In the genomic region with DNA sequence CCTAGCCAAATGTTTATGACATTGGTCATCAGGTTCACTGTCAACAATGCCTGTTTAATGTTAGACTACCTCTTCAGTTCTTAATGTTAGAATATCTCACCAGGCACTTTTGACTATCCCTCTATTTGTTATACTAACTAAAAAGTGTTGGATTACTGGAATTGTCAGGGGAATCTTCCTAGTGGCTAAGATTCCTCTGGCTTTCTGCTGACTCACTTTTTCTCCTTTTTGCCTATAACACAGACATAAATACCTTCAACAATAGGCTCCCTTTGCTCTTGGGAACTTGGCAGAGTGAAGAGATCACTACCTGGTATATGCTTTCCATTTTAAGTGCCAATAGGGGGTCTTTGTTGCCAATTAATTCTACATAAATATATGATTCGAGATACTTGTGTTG, we compare ENCODE assay signal across 15 cellular contexts.
DNase-seq lines count a peak whose midpoint lies in the region; TF ChIP-seq lines count a peak whose summit lies in the region.
"Had no signal": no experiment of that assay in that cellular context is flagged by ENCODE, and none has a peak within 500 bp of the region (broad histone marks: within the 10 kb centered on the region; RNA-seq: fewer than 3 reads in every experiment).

No MANE protein-coding gene starts in this region.

- no peaks in the 10 kb centered on the region for H3K4me1 Mint-ChIP-seq in neural progenitor cell
- H3K4me1 Mint-ChIP-seq: IgD-negative memory B cell had no signal

- H3K79me2 ChIP-seq in osteoblast (ENCODE audit: insufficient read depth, low read length) (no peaks in the 10 kb centered on the region), neural progenitor cell (ENCODE audit: low read depth) (no peaks in the 10 kb centered on the region)

- in situ Hi-C loops in Caki2 (cut with HindIII; ENCODE audit: low pct_unique_long_range_greater_than_20kb, low sequenced_read_pairs) = no loop called here

- H2AFZ ChIP-seq in osteoblast (ENCODE audit: low read length) (no peak overlapping the region), neural progenitor cell (replicated peaks) (no peak overlapping the region)

- no peaks in the 10 kb centered on the region for H3F3A ChIP-seq in neural progenitor cell (ENCODE audit: low read depth)

- H3K9me3 Mint-ChIP-seq in neural progenitor cell = no peaks in the 10 kb centered on the region
- H3K9me3 Mint-ChIP-seq: CD8-positive, alpha-beta T cell; IgD-negative memory B cell had no signal

- H3K27ac Mint-ChIP-seq in neural progenitor cell = no peak overlapping the region
- H3K27ac Mint-ChIP-seq: CD8-positive, alpha-beta T cell; IgD-negative memory B cell had no signal

- H4K20me1 ChIP-seq in osteoblast (ENCODE audit: insufficient read depth, low read length) = no peaks in the 10 kb centered on the region
- H4K20me1 ChIP-seq in neural progenitor cell (ENCODE audit: low read depth) = no peaks in the 10 kb centered on the region

- DNase-seq in Caki2 (ENCODE audit: low read depth) (peak; percentile 4), M059J (ENCODE audit: low read depth) (peak; percentile 25), choroid plexus epithelial cell (ENCODE audit: low read depth) (peak; percentile 2), osteoblast (ENCODE audit: insufficient read length, low spot score, missing footprints) (peak; percentile 48), NCI-H1092 treated with DMSO at 0.1 percent for 48 hours (lab: John Stamatoyannopoulos, UW) (no peak), neural progenitor cell (ENCODE audit: low spot score) (no peak)
- DNase-seq in stimulated activated CD4-positive, alpha-beta T cell treated with anti-CD3 and anti-CD28 coated beads, Interleukin-12 subunit alpha, Interleukin-12 subunit beta, amount 100 ng/mL, for 4 hours = no peak
- DNase-seq: BE2C; CD8-positive, alpha-beta T cell; HCEC 1CT; NCI-H1694; NCI-H2107; NCI-H69 had no signal

- H3K9me3 ChIP-seq in osteoblast (ENCODE audit: low read depth, low read length) = no peaks in the 10 kb centered on the region
- no peaks in the 10 kb centered on the region for H3K9me3 ChIP-seq in neural progenitor cell (ENCODE audit: low read depth)
- H3K9me3 ChIP-seq: BE2C, SJSA1 had no signal

- H3K9ac ChIP-seq in neural progenitor cell = no peak overlapping the region

- H3K4me2 ChIP-seq in osteoblast (ENCODE audit: insufficient read depth, low read length) (no peak overlapping the region), neural progenitor cell (no peak overlapping the region)

- H3K27me3 Mint-ChIP-seq in neural progenitor cell (ENCODE audit: insufficient read depth, low read depth) = no peaks in the 10 kb centered on the region
- H3K27me3 Mint-ChIP-seq: IgD-negative memory B cell had no signal

- no peaks in the 10 kb centered on the region for H3K4me1 ChIP-seq in osteoblast (ENCODE audit: insufficient read depth, low read length)
- H3K4me1 ChIP-seq in neural progenitor cell = no peaks in the 10 kb centered on the region
- H3K4me1 ChIP-seq: BE2C, SJSA1 had no signal

- no peak overlapping the region for H3K4me3 Mint-ChIP-seq in neural progenitor cell
- H3K4me3 Mint-ChIP-seq: CD8-positive, alpha-beta T cell; IgD-negative memory B cell had no signal

- H3K27me3 ChIP-seq in osteoblast (ENCODE audit: insufficient read depth, low read length) = no peaks in the 10 kb centered on the region
- H3K27me3 ChIP-seq in neural progenitor cell = no peaks in the 10 kb centered on the region
- H3K27me3 ChIP-seq: BE2C, SJSA1 had no signal

- H3K36me3 ChIP-seq in osteoblast (ENCODE audit: insufficient read depth, low read length) = no peaks in the 10 kb centered on the region
- no peaks in the 10 kb centered on the region for H3K36me3 ChIP-seq in neural progenitor cell
- H3K36me3 ChIP-seq: BE2C, SJSA1 had no signal

- H3K4me3 ChIP-seq in choroid plexus epithelial cell (ENCODE audit: low read depth, low read length) = no peak overlapping the region
- no peak overlapping the region for H3K4me3 ChIP-seq in osteoblast (ENCODE audit: insufficient read depth, low read length)
- H3K4me3 ChIP-seq in neural progenitor cell = no peak overlapping the region
- H3K4me3 ChIP-seq: SJSA1 had no signal

- TF ChIP-seq CTCF in choroid plexus epithelial cell (conservative IDR thresholded peaks at IDR 0.05; ENCODE audit: low read depth, low read length) (no peak), osteoblast (IDR thresholded peaks at IDR 0.05; ENCODE audit: extremely low read depth, low read depth, low read length) (no peak), neural progenitor cell (IDR thresholded peaks at IDR 0.05) (no peak)

- peaks cover 5% of the 10 kb centered on the region for H3K36me3 Mint-ChIP-seq in neural progenitor cell
- H3K36me3 Mint-ChIP-seq: IgD-negative memory B cell had no signal

- H3K27ac ChIP-seq in osteoblast (ENCODE audit: low read depth, low read length) (no peak overlapping the region), neural progenitor cell (no peak overlapping the region)
- H3K27ac ChIP-seq: SJSA1 had no signal

Comparison
In these comparisons a context has a peak if more than half of its experiments do, and no peak if none do; other contexts are left out.
1. DNase-seq: peak in Caki2 (single experiment), M059J (single experiment), choroid plexus epithelial cell (single experiment) and osteoblast (single experiment); none in NCI-H1092 treated with DMSO at 0.1 percent for 48 hours (single experiment), neural progenitor cell (single experiment) and stimulated activated CD4-positive, alpha-beta T cell treated with anti-CD3 and anti-CD28 coated beads, Interleukin-12 subunit alpha, Interleukin-12 subunit beta, amount 100 ng/mL, for 4 hours (single experiment).